ENCODE assay signal across 34 cellular contexts in the genomic region with DNA sequence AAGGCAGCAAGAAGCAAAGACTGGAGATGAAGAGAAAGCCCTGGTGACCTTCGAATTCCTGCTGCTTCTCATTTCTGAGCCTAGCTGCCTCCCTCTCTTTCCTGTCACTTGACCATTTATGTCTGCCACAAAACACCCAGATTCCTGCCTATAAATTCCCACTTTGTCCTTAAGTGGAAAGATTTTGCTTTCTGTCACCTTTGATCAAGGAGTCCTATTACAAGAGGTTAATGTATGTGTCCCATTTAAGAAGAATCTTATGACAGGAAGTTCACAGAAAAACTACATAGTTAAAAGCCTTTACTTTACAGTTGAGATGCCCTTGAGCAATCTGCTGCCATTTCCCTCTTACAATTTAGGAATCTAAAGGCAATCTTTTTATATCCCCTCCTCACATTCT.
"Had no signal": no experiment of that assay in that cellular context is flagged by ENCODE, and none has a peak within 500 bp of the region (broad histone marks: within the 10 kb centered on the region; RNA-seq: fewer than 3 reads in every experiment).

No MANE protein-coding gene starts in this region.

- H3K4me3 ChIP-seq: adrenal gland, body of pancreas, colonic mucosa, esophagus squamous epithelium had no signal

- H3K27me3 ChIP-seq: adrenal gland, body of pancreas, colonic mucosa, esophagus squamous epithelium had no signal

- H3K4me3 Mint-ChIP-seq: activated CD4-positive, alpha-beta memory T cell treated with anti-CD3 and anti-CD28 coated beads for 36 hours; activated CD4-positive, alpha-beta T cell treated with anti-CD3 and anti-CD28 coated beads for 36 hours; activated CD4-positive, alpha-beta T cell treated with anti-CD3 and anti-CD28 coated beads, Interleukin-2, amount 10 ng/mL, durations not matched to agents 24 days and 14 days; activated CD8-positive, alpha-beta memory T cell treated with anti-CD3 and anti-CD28 coated beads, Interleukin-2, amount 10 ng/mL, durations not matched to agents 7 days and 5 days; activated CD8-positive, alpha-beta T cell treated with anti-CD3 and anti-CD28 coated beads, Interleukin-2, amount 10 ng/mL, durations not matched to agents 7 days and 5 days; activated naive CD4-positive, alpha-beta T cell treated with anti-CD3 and anti-CD28 coated beads for 36 hours; activated naive CD4-positive, alpha-beta T cell treated with anti-CD3 and anti-CD28 coated beads, Interleukin-2, amount 50 U/mL, for 24 hours; activated naive CD8-positive, alpha-beta T cell treated with anti-CD3 and anti-CD28 coated beads for 36 hours; activated naive CD8-positive, alpha-beta T cell treated with anti-CD3 and anti-CD28 coated beads, Interleukin-2, amount 50 U/mL, for 24 hours; activated T-helper 1 cell treated with anti-CD3 and anti-CD28 coated beads, Interleukin-12 subunit alpha, Interleukin-12 subunit beta, Interleukin-2, Interleukin-4 antibody, amounts not matched to agents 30 ng/mL and 10 ng/mL and 1 ng/mL, durations not matched to agents 14 hours and 24 hours and 36 hours; T-helper 17 cell; T-helper 2 cell treated with Interferon-gamma antibody and Interleukin-4, amounts not matched to agents 5 μg/mL and 100 μg/mL, for 36 hours had no signal

- H3K27me3 Mint-ChIP-seq: activated CD4-positive, alpha-beta memory T cell treated with anti-CD3 and anti-CD28 coated beads for 36 hours; activated CD4-positive, alpha-beta T cell treated with anti-CD3 and anti-CD28 coated beads, Interleukin-2, amount 10 ng/mL, durations not matched to agents 24 days and 14 days; activated naive CD8-positive, alpha-beta T cell treated with anti-CD3 and anti-CD28 coated beads for 36 hours had no signal

- H3K4me1 ChIP-seq: adrenal gland, body of pancreas, colonic mucosa, esophagus squamous epithelium had no signal

- H3K36me3 Mint-ChIP-seq: activated CD4-positive, alpha-beta memory T cell treated with anti-CD3 and anti-CD28 coated beads for 36 hours; activated CD8-positive, alpha-beta memory T cell treated with anti-CD3 and anti-CD28 coated beads, Interleukin-2, amount 10 ng/mL, durations not matched to agents 7 days and 5 days; activated naive CD4-positive, alpha-beta T cell treated with anti-CD3 and anti-CD28 coated beads, Interleukin-2, amount 50 U/mL, for 24 hours; activated naive CD8-positive, alpha-beta T cell treated with anti-CD3 and anti-CD28 coated beads for 36 hours had no signal

- H3K4me1 Mint-ChIP-seq: activated CD4-positive, alpha-beta T cell treated with anti-CD3 and anti-CD28 coated beads for 36 hours; activated CD4-positive, alpha-beta T cell treated with anti-CD3 and anti-CD28 coated beads, Interleukin-2, amount 10 ng/mL, durations not matched to agents 24 days and 14 days; activated CD8-positive, alpha-beta memory T cell treated with anti-CD3 and anti-CD28 coated beads, Interleukin-2, amount 10 ng/mL, durations not matched to agents 7 days and 5 days; activated naive CD4-positive, alpha-beta T cell treated with anti-CD3 and anti-CD28 coated beads, Interleukin-2, amount 50 U/mL, for 24 hours; activated naive CD8-positive, alpha-beta T cell treated with anti-CD3 and anti-CD28 coated beads for 36 hours; activated naive CD8-positive, alpha-beta T cell treated with anti-CD3 and anti-CD28 coated beads, Interleukin-2, amount 50 U/mL, for 24 hours; T-helper 17 cell had no signal

- H3K9me3 Mint-ChIP-seq: activated CD4-positive, alpha-beta memory T cell treated with anti-CD3 and anti-CD28 coated beads for 36 hours; activated CD4-positive, alpha-beta T cell treated with anti-CD3 and anti-CD28 coated beads, Interleukin-2, amount 10 ng/mL, durations not matched to agents 24 days and 14 days; activated naive CD4-positive, alpha-beta T cell treated with anti-CD3 and anti-CD28 coated beads for 36 hours; activated naive CD8-positive, alpha-beta T cell treated with anti-CD3 and anti-CD28 coated beads for 36 hours; activated naive CD8-positive, alpha-beta T cell treated with anti-CD3 and anti-CD28 coated beads, Interleukin-2, amount 50 U/mL, for 24 hours; activated T-helper 1 cell treated with anti-CD3 and anti-CD28 coated beads, Interleukin-12 subunit alpha, Interleukin-12 subunit beta, Interleukin-2, Interleukin-4 antibody, amounts not matched to agents 30 ng/mL and 10 ng/mL and 1 ng/mL, durations not matched to agents 14 hours and 24 hours and 36 hours; activated T-helper 2 cell treated with anti-CD3 and anti-CD28 coated beads, Interferon-gamma antibody, Interleukin-2, Interleukin-4, amounts not matched to agents 10 μg/mL and 5 μg/mL and 100 μg/mL, durations not matched to agents 14 hours and 24 hours and 36 hours; T-helper 2 cell treated with Interferon-gamma antibody and Interleukin-4, amounts not matched to agents 5 μg/mL and 100 μg/mL, for 36 hours had no signal

- H3K27ac Mint-ChIP-seq: activated CD4-positive, alpha-beta memory T cell treated with anti-CD3 and anti-CD28 coated beads for 36 hours; activated CD4-positive, alpha-beta T cell treated with anti-CD3 and anti-CD28 coated beads for 36 hours; activated CD4-positive, alpha-beta T cell treated with anti-CD3 and anti-CD28 coated beads, Interleukin-2, amount 10 ng/mL, durations not matched to agents 24 days and 14 days; activated CD8-positive, alpha-beta memory T cell treated with anti-CD3 and anti-CD28 coated beads, Interleukin-2, amount 10 ng/mL, durations not matched to agents 7 days and 5 days; activated CD8-positive, alpha-beta T cell treated with anti-CD3 and anti-CD28 coated beads, Interleukin-2, amount 10 ng/mL, durations not matched to agents 7 days and 5 days; activated naive CD4-positive, alpha-beta T cell treated with anti-CD3 and anti-CD28 coated beads for 36 hours; activated naive CD4-positive, alpha-beta T cell treated with anti-CD3 and anti-CD28 coated beads, Interleukin-2, amount 50 U/mL, for 24 hours; activated naive CD8-positive, alpha-beta T cell treated with anti-CD3 and anti-CD28 coated beads for 36 hours; activated naive CD8-positive, alpha-beta T cell treated with anti-CD3 and anti-CD28 coated beads, Interleukin-2, amount 50 U/mL, for 24 hours; activated T-helper 1 cell treated with anti-CD3 and anti-CD28 coated beads, Interleukin-12 subunit alpha, Interleukin-12 subunit beta, Interleukin-2, Interleukin-4 antibody, amounts not matched to agents 30 ng/mL and 10 ng/mL and 1 ng/mL, durations not matched to agents 14 hours and 24 hours and 36 hours; activated T-helper 2 cell treated with anti-CD3 and anti-CD28 coated beads, Interferon-gamma antibody, Interleukin-2, Interleukin-4, amounts not matched to agents 10 μg/mL and 5 μg/mL and 100 μg/mL, durations not matched to agents 14 hours and 24 hours and 36 hours; T-helper 17 cell; T-helper 2 cell treated with Interferon-gamma antibody and Interleukin-4, amounts not matched to agents 5 μg/mL and 100 μg/mL, for 36 hours had no signal

- H3K36me3 ChIP-seq: adrenal gland, colonic mucosa, esophagus squamous epithelium had no signal

- H3K9me3 ChIP-seq: adrenal gland, body of pancreas, colonic mucosa, esophagus squamous epithelium had no signal

- H3K27ac ChIP-seq: adrenal gland, body of pancreas, colonic mucosa, epithelial cell of prostate, esophagus squamous epithelium had no signal

- DNase-seq: activated CD4-positive, alpha-beta memory T cell treated with anti-CD3 and anti-CD28 coated beads for 36 hours; activated CD4-positive, alpha-beta T cell treated with anti-CD3 and anti-CD28 coated beads for 36 hours; activated CD4-positive, alpha-beta T cell treated with anti-CD3 and anti-CD28 coated beads, Interleukin-2, amount 10 ng/mL, durations not matched to agents 24 days and 14 days; activated CD4-positive, CD25-positive, alpha-beta regulatory T cell; activated CD4-positive, CD25-positive, alpha-beta regulatory T cell treated with anti-CD3 and anti-CD28 coated beads, Interleukin-2, amount 50 U/mL, for 72 hours; activated CD8-positive, alpha-beta memory T cell treated with anti-CD3 and anti-CD28 coated beads, Interleukin-2, amount 10 ng/mL, durations not matched to agents 7 days and 5 days; activated CD8-positive, alpha-beta memory T cell treated with anti-CD3 and anti-CD28 coated beads, Interleukin-2, amount 50 U/mL, for 4 hours; activated CD8-positive, alpha-beta T cell treated with anti-CD3 and anti-CD28 coated beads, Interleukin-2, amount 10 ng/mL, durations not matched to agents 7 days and 5 days; activated effector memory CD4-positive, alpha-beta T cell treated with anti-CD3 and anti-CD28 coated beads, Interleukin-2, amount 50 U/mL, for 16 hours; activated naive CD4-positive, alpha-beta T cell treated with anti-CD3 and anti-CD28 coated beads for 36 hours; activated naive CD8-positive, alpha-beta T cell treated with anti-CD3 and anti-CD28 coated beads for 36 hours; activated naive CD8-positive, alpha-beta T cell treated with anti-CD3 and anti-CD28 coated beads, Interleukin-2, amount 50 U/mL, for 24 hours; activated T-cell treated with anti-CD3 and anti-CD28 coated beads, Interleukin-2, amount 50 U/mL, for 1 hour; activated T-cell treated with anti-CD3 and anti-CD28 coated beads, Interleukin-2, amount 50 U/mL, for 48 hours; adrenal gland; amygdala; aorta; body of pancreas; caudate nucleus; cerebellar nuclear complex; colonic mucosa; effector CD8-positive, alpha-beta T cell; esophagus squamous epithelium; head of caudate nucleus; T-helper 17 cell; T1000 had no signal

- FAIRE-seq: endometrium, endothelial cell of umbilical vein, frontal cortex had no signal
